1 cellular context compared by ENCODE assay signal in genomic region chr4:82428969-82429727, GRCh38.
A peak's percentile ranks its signal among the peaks of the same experiment; 100 is the strongest.
TF ChIP-seq lines count a peak whose summit lies in the region.

No MANE protein-coding gene starts in this region.

TF ChIP-seq in K562, 482 proteins besides CTCF, POLR2A, EP300 and RAD21 (continued from another document and continues in another):
- TF ChIP-seq, protein P1, sequence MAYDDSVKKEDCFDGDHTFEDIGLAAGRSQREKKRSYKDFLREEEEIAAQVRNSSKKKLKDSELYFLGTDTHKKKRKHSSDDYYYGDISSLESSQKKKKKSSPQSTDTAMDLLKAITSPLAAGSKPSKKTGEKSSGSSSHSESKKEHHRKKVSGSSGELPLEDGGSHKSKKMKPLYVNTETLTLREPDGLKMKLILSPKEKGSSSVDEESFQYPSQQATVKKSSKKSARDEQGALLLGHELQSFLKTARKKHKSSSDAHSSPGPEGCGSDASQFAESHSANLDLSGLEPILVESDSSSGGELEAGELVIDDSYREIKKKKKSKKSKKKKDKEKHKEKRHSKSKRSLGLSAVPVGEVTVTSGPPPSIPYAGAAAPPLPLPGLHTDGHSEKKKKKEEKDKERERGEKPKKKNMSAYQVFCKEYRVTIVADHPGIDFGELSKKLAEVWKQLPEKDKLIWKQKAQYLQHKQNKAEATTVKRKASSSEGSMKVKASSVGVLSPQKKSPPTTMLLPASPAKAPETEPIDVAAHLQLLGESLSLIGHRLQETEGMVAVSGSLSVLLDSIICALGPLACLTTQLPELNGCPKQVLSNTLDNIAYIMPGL (CRISPR knock-in tag; IDR thresholded peaks at IDR 0.05): no peak; the same call in 1 of the 2 replicates
- no peak for TF ChIP-seq SAFB2 (IDR thresholded peaks at IDR 0.05; ENCODE audit: borderline replicate concordance, low read depth, low read length, severe bottlenecking)
- TF ChIP-seq KDM5B (IDR thresholded peaks at IDR 0.05; ENCODE audit: insufficient replicate concordance, low read depth, low read length): peak; percentile 84
- TF ChIP-seq, protein P2, sequence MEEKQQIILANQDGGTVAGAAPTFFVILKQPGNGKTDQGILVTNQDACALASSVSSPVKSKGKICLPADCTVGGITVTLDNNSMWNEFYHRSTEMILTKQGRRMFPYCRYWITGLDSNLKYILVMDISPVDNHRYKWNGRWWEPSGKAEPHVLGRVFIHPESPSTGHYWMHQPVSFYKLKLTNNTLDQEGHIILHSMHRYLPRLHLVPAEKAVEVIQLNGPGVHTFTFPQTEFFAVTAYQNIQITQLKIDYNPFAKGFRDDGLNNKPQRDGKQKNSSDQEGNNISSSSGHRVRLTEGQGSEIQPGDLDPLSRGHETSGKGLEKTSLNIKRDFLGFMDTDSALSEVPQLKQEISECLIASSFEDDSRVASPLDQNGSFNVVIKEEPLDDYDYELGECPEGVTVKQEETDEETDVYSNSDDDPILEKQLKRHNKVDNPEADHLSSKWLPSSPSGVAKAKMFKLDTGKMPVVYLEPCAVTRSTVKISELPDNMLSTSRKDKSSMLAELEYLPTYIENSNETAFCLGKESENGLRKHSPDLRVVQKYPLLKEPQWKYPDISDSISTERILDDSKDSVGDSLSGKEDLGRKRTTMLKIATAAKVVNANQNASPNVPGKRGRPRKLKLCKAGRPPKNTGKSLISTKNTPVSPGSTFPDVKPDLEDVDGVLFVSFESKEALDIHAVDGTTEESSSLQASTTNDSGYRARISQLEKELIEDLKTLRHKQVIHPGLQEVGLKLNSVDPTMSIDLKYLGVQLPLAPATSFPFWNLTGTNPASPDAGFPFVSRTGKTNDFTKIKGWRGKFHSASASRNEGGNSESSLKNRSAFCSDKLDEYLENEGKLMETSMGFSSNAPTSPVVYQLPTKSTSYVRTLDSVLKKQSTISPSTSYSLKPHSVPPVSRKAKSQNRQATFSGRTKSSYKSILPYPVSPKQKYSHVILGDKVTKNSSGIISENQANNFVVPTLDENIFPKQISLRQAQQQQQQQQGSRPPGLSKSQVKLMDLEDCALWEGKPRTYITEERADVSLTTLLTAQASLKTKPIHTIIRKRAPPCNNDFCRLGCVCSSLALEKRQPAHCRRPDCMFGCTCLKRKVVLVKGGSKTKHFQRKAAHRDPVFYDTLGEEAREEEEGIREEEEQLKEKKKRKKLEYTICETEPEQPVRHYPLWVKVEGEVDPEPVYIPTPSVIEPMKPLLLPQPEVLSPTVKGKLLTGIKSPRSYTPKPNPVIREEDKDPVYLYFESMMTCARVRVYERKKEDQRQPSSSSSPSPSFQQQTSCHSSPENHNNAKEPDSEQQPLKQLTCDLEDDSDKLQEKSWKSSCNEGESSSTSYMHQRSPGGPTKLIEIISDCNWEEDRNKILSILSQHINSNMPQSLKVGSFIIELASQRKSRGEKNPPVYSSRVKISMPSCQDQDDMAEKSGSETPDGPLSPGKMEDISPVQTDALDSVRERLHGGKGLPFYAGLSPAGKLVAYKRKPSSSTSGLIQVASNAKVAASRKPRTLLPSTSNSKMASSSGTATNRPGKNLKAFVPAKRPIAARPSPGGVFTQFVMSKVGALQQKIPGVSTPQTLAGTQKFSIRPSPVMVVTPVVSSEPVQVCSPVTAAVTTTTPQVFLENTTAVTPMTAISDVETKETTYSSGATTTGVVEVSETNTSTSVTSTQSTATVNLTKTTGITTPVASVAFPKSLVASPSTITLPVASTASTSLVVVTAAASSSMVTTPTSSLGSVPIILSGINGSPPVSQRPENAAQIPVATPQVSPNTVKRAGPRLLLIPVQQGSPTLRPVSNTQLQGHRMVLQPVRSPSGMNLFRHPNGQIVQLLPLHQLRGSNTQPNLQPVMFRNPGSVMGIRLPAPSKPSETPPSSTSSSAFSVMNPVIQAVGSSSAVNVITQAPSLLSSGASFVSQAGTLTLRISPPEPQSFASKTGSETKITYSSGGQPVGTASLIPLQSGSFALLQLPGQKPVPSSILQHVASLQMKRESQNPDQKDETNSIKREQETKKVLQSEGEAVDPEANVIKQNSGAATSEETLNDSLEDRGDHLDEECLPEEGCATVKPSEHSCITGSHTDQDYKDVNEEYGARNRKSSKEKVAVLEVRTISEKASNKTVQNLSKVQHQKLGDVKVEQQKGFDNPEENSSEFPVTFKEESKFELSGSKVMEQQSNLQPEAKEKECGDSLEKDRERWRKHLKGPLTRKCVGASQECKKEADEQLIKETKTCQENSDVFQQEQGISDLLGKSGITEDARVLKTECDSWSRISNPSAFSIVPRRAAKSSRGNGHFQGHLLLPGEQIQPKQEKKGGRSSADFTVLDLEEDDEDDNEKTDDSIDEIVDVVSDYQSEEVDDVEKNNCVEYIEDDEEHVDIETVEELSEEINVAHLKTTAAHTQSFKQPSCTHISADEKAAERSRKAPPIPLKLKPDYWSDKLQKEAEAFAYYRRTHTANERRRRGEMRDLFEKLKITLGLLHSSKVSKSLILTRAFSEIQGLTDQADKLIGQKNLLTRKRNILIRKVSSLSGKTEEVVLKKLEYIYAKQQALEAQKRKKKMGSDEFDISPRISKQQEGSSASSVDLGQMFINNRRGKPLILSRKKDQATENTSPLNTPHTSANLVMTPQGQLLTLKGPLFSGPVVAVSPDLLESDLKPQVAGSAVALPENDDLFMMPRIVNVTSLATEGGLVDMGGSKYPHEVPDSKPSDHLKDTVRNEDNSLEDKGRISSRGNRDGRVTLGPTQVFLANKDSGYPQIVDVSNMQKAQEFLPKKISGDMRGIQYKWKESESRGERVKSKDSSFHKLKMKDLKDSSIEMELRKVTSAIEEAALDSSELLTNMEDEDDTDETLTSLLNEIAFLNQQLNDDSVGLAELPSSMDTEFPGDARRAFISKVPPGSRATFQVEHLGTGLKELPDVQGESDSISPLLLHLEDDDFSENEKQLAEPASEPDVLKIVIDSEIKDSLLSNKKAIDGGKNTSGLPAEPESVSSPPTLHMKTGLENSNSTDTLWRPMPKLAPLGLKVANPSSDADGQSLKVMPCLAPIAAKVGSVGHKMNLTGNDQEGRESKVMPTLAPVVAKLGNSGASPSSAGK (IDR thresholded peaks at IDR 0.05): peak; percentile 62
- TF ChIP-seq, protein P3, sequence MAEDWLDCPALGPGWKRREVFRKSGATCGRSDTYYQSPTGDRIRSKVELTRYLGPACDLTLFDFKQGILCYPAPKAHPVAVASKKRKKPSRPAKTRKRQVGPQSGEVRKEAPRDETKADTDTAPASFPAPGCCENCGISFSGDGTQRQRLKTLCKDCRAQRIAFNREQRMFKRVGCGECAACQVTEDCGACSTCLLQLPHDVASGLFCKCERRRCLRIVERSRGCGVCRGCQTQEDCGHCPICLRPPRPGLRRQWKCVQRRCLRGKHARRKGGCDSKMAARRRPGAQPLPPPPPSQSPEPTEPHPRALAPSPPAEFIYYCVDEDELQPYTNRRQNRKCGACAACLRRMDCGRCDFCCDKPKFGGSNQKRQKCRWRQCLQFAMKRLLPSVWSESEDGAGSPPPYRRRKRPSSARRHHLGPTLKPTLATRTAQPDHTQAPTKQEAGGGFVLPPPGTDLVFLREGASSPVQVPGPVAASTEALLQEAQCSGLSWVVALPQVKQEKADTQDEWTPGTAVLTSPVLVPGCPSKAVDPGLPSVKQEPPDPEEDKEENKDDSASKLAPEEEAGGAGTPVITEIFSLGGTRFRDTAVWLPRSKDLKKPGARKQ (CRISPR knock-in tag; IDR thresholded peaks at IDR 0.05): no peak
- TF ChIP-seq TRIM24 (IDR thresholded peaks at IDR 0.05): peak in 1 of 2 experiments; percentile 47; a peak in 2 of 4 replicates
- no peak for TF ChIP-seq GATAD2A (IDR thresholded peaks at IDR 0.05)
- TF ChIP-seq ARID2 (IDR thresholded peaks at IDR 0.05): no peak
- TF ChIP-seq, protein P4, sequence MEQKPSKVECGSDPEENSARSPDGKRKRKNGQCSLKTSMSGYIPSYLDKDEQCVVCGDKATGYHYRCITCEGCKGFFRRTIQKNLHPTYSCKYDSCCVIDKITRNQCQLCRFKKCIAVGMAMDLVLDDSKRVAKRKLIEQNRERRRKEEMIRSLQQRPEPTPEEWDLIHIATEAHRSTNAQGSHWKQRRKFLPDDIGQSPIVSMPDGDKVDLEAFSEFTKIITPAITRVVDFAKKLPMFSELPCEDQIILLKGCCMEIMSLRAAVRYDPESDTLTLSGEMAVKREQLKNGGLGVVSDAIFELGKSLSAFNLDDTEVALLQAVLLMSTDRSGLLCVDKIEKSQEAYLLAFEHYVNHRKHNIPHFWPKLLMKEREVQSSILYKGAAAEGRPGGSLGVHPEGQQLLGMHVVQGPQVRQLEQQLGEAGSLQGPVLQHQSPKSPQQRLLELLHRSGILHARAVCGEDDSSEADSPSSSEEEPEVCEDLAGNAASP (IDR thresholded peaks at IDR 0.05): no peak
- no peak for TF ChIP-seq OTX1 (CRISPR knock-in tag; IDR thresholded peaks at IDR 0.05)
- TF ChIP-seq KHSRP (IDR thresholded peaks at IDR 0.05): no peak
- no peak for TF ChIP-seq FOXA1 (IDR thresholded peaks at IDR 0.05; ENCODE audit: borderline replicate concordance)
- TF ChIP-seq PHF21A (IDR thresholded peaks at IDR 0.05; ENCODE audit: borderline replicate concordance, low read depth): no peak
- TF ChIP-seq, protein P5, sequence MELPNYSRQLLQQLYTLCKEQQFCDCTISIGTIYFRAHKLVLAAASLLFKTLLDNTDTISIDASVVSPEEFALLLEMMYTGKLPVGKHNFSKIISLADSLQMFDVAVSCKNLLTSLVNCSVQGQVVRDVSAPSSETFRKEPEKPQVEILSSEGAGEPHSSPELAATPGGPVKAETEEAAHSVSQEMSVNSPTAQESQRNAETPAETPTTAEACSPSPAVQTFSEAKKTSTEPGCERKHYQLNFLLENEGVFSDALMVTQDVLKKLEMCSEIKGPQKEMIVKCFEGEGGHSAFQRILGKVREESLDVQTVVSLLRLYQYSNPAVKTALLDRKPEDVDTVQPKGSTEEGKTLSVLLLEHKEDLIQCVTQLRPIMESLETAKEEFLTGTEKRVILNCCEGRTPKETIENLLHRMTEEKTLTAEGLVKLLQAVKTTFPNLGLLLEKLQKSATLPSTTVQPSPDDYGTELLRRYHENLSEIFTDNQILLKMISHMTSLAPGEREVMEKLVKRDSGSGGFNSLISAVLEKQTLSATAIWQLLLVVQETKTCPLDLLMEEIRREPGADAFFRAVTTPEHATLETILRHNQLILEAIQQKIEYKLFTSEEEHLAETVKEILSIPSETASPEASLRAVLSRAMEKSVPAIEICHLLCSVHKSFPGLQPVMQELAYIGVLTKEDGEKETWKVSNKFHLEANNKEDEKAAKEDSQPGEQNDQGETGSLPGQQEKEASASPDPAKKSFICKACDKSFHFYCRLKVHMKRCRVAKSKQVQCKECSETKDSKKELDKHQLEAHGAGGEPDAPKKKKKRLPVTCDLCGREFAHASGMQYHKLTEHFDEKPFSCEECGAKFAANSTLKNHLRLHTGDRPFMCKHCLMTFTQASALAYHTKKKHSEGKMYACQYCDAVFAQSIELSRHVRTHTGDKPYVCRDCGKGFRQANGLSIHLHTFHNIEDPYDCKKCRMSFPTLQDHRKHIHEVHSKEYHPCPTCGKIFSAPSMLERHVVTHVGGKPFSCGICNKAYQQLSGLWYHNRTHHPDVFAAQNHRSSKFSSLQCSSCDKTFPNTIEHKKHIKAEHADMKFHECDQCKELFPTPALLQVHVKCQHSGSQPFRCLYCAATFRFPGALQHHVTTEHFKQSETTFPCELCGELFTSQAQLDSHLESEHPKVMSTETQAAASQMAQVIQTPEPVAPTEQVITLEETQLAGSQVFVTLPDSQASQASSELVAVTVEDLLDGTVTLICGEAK (IDR thresholded peaks at IDR 0.05): no peak
- TF ChIP-seq, protein P5 (CRISPR knock-in tag; IDR thresholded peaks at IDR 0.05): no peak
- no peak for TF ChIP-seq BACH1 (tag; IDR thresholded peaks at IDR 0.05)
- 0 out of 2 replicates have a peak, but pooled peaks have one; percentile 12 for TF ChIP-seq PHB (CRISPR knock-in tag; IDR thresholded peaks at IDR 0.05)
- TF ChIP-seq, protein P6, sequence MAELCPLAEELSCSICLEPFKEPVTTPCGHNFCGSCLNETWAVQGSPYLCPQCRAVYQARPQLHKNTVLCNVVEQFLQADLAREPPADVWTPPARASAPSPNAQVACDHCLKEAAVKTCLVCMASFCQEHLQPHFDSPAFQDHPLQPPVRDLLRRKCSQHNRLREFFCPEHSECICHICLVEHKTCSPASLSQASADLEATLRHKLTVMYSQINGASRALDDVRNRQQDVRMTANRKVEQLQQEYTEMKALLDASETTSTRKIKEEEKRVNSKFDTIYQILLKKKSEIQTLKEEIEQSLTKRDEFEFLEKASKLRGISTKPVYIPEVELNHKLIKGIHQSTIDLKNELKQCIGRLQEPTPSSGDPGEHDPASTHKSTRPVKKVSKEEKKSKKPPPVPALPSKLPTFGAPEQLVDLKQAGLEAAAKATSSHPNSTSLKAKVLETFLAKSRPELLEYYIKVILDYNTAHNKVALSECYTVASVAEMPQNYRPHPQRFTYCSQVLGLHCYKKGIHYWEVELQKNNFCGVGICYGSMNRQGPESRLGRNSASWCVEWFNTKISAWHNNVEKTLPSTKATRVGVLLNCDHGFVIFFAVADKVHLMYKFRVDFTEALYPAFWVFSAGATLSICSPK (IDR thresholded peaks at IDR 0.05; ENCODE audit: borderline replicate concordance): no peak
- no peak for TF ChIP-seq ARNT (IDR thresholded peaks at IDR 0.05)
- 0 out of 2 replicates have a peak, but pooled peaks have one; percentile 54 for TF ChIP-seq KDM2B (CRISPR knock-in tag; IDR thresholded peaks at IDR 0.05)
- TF ChIP-seq RBM14 (IDR thresholded peaks at IDR 0.05; ENCODE audit: borderline replicate concordance, insufficient read depth, low read depth, low read length): peak; percentile 33; the same call in 1 of the 2 replicates
- peak; percentile 75 for TF ChIP-seq JUN (IDR thresholded peaks at IDR 0.05; ENCODE audit: borderline replicate concordance, low read depth, low read length)
- no peak for TF ChIP-seq JUN (CRISPR knock-in tag; IDR thresholded peaks at IDR 0.05; ENCODE audit: borderline replicate concordance)
- TF ChIP-seq GABPB2 (CRISPR knock-in tag; conservative IDR thresholded peaks at IDR 0.05): no peak
- peak; percentile 96 for TF ChIP-seq RB1 (IDR thresholded peaks at IDR 0.05; ENCODE audit: low read depth)
